1 cellular context compared by ENCODE assay signal in the genomic region with DNA sequence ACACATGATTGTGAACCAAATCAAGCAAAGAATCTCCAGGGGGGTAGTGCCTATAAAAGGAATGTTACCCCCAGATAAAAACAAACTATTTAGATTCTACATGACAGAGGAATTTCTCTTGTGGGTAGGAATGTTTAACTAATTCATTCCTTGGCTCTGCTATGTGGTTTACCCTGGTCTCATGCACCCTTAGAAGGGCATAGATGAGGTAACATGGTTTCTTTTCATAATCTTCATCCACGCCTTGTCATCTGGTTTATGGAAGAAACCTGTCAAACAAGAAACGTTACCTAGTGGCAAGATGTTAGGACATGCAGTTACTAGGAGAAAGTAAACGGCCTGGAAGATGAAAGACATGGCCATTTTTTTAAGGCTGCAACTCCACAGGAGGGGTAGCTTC.
TF ChIP-seq lines count a peak whose summit lies in the region.

No MANE protein-coding gene starts in this region.

TF ChIP-seq in IMR-90, 13 proteins besides CTCF, POLR2A, EP300 and RAD21:
- TF ChIP-seq FOS (IDR thresholded peaks at IDR 0.05; ENCODE audit: low read depth, low read length) (no peak), CEBPB (IDR thresholded peaks at IDR 0.05; ENCODE audit: low read depth, low read length) (peak; percentile 22; the same call in 1 of the 2 replicates)
TF ChIP-seq in IMR-90: peak in this region for 1.
